ENCODE assay signal across 8 cellular contexts in the genomic region with DNA sequence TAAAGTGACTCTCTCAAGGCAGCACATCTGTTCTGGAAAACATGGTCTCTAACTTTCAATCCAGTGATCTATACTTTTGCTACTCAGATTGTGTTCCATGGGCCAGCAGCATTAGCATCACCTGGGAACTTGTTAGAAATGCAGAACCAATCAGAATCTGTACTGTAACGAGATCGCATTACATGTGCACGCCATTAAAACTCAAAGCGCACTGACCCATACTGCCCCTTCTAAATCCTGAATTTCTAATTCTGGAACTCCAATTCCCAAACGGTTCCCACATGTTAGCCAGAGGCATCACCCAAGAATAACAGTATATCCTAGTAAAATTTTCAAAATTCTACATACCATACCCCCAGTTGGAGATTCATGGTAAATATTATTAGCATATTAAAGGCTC. TPM values are rescaled to one million over a fixed set of nuclear protein-coding genes. Genes with fewer than 3 reads are reported as not detected.
DNase-seq lines count a peak whose midpoint lies in the region; ATAC-seq and TF ChIP-seq lines count a peak whose summit lies in the region.

No MANE protein-coding gene starts in this region.

- H3K36me3 ChIP-seq in left ventricle myocardium inferior (no peaks in the 10 kb centered on the region), mesendoderm (ENCODE audit: control insufficient read depth, insufficient read depth, low read length) (no peaks in the 10 kb centered on the region)

- no peak overlapping the region for H2BK5ac ChIP-seq in mesendoderm (ENCODE audit: low read length)

- intact Hi-C loops in left ventricle myocardium inferior (cut with micrococcal nuclease): no loop called here
- intact Hi-C loops in Right ventricle myocardium inferior (cut with DNase I): loop anchor here (5.0 kb wide), 2 partner anchors 53 to 123 kb away; no protein-coding TSS in a partner anchor

- no peaks in the 10 kb centered on the region for H3K9me3 ChIP-seq in left ventricle myocardium inferior (replicated peaks)

- TF ChIP-seq CTCF in left ventricle myocardium inferior (IDR thresholded peaks at IDR 0.05; ENCODE audit: borderline replicate concordance): no peak
- no peak for TF ChIP-seq CTCF in brain (conservative IDR thresholded peaks at IDR 0.05)
- TF ChIP-seq CTCF in GM13976 (IDR thresholded peaks at IDR 0.05; ENCODE audit: borderline replicate concordance, control extremely low read depth, extremely low read depth, insufficient read depth, missing control alignments): no peak

- H3K36me3 Mint-ChIP-seq in brain: no peaks in the 10 kb centered on the region

- no peak overlapping the region for H4K5ac ChIP-seq in mesendoderm (ENCODE audit: low read length)

- H3K79me1 ChIP-seq in mesendoderm (ENCODE audit: low read length): peaks cover 24% of the 10 kb centered on the region

- no peak for DNase-seq in left ventricle myocardium inferior
- DNase-seq in Right ventricle myocardium inferior (ENCODE audit: missing footprints): no peak
- no peak for DNase-seq in mesendoderm
- DNase-seq in GM13976 (ENCODE audit: low spot score): no peak
- DNase-seq in Ammon's horn (ENCODE audit: low spot score): no peak
- DNase-seq in cortex of kidney (lab: John Stamatoyannopoulos, UW): no peak
- no peak for DNase-seq in stimulated activated CD4-positive, alpha-beta T cell treated with anti-CD3 and anti-CD28 coated beads, Interleukin-2, amount 100 ng/mL, for 48 hours

- H3K27me3 Mint-ChIP-seq in brain: peaks cover 18% of the 10 kb centered on the region

- WGBS in mesendoderm (ENCODE audit: extremely low coverage, insufficient coverage, low lambda C conversion rate): no CpG with 5 or more reads among the region's 5 CpGs

- in situ Hi-C loops in GM13976 (cut with MboI; ENCODE audit: low sequenced_read_pairs, unreplicated experiment): no loop called here

- peaks cover 7% of the 10 kb centered on the region for H3K4me1 Mint-ChIP-seq in brain

- H2BK120ac ChIP-seq in mesendoderm (ENCODE audit: low read depth, low read length): no peak overlapping the region

- H3K4me1 ChIP-seq in left ventricle myocardium inferior (peaks cover 65% of the 10 kb centered on the region), mesendoderm (ENCODE audit: control insufficient read depth, low read depth, low read length) (peaks cover 3% of the 10 kb centered on the region)

- H3K23ac ChIP-seq in mesendoderm (ENCODE audit: low read length): no peak overlapping the region

- H3K4me3 ChIP-seq in left ventricle myocardium inferior (peak overlapping the region; percentile 94), mesendoderm (ENCODE audit: low read length) (no peak overlapping the region)

- no peaks in the 10 kb centered on the region for H3K9me3 Mint-ChIP-seq in brain

- H2AK5ac ChIP-seq in mesendoderm (ENCODE audit: low read length): no peak overlapping the region

- H2BK15ac ChIP-seq in mesendoderm (replicated peaks; ENCODE audit: low read depth): no peak overlapping the region

- H3K27ac Mint-ChIP-seq in brain: peak overlapping the region; percentile 54 to 97 (median 59)

- H3K4me2 ChIP-seq in mesendoderm (ENCODE audit: low read length): peak overlapping the region; percentile 14

- H3K9ac ChIP-seq in mesendoderm (ENCODE audit: low read length): peak overlapping the region; percentile 12

- H3K27ac ChIP-seq in left ventricle myocardium inferior (replicated peaks) (no peak overlapping the region), mesendoderm (ENCODE audit: low read depth, low read length) (no peak overlapping the region)

- no peak for ATAC-seq in Right ventricle myocardium inferior

- H3K56ac ChIP-seq in mesendoderm (ENCODE audit: low read length): no peak overlapping the region

- no peak overlapping the region for H4K8ac ChIP-seq in mesendoderm (ENCODE audit: low read depth, low read length)

- no peak overlapping the region for H3K4me3 Mint-ChIP-seq in brain

- peaks cover 49% of the 10 kb centered on the region for H3K79me2 ChIP-seq in mesendoderm (ENCODE audit: control insufficient read depth, insufficient read depth, low read length)

- H3K18ac ChIP-seq in mesendoderm (ENCODE audit: low read length): no peak overlapping the region

- H3K27me3 ChIP-seq in left ventricle myocardium inferior (ENCODE audit: low read depth): no peaks in the 10 kb centered on the region
- H3K27me3 ChIP-seq in mesendoderm (ENCODE audit: insufficient read depth, low read length, poor library complexity): no peaks in the 10 kb centered on the region

- no peak overlapping the region for H3K4ac ChIP-seq in mesendoderm (ENCODE audit: low read depth, low read length)

RNA-seq across cellular contexts. Expression of a gene that starts 10.5 kb away (rescaled TPM):
- total RNA-seq in left ventricle myocardium inferior (201 TPM), Right ventricle myocardium inferior (182 TPM)
- 403 TPM for polyA plus RNA-seq in brain (ENCODE audit: insufficient read depth, low read depth, low replicate concordance)
- polyA plus RNA-seq in mesendoderm (2013, experiment 1 of 2): 210 TPM
- 193 TPM for polyA plus RNA-seq in mesendoderm (2013, experiment 2 of 2)

RNA-seq across cellular contexts. Expression of a gene that starts 30.8 kb away (rescaled TPM):
- total RNA-seq in left ventricle myocardium inferior (0.82 TPM), Right ventricle myocardium inferior (1.1 TPM)
- 9.9 TPM for polyA plus RNA-seq in brain (ENCODE audit: insufficient read depth, low read depth, low replicate concordance)
- polyA plus RNA-seq in mesendoderm (2013, experiment 1 of 2): 0.34 TPM
- 0.56 TPM for polyA plus RNA-seq in mesendoderm (2013, experiment 2 of 2)

RNA-seq across cellular contexts. Expression of a gene that starts 30.9 kb away (rescaled TPM):
- total RNA-seq in left ventricle myocardium inferior (2.9 TPM), Right ventricle myocardium inferior (3.0 TPM)
- polyA plus RNA-seq in brain (ENCODE audit: insufficient read depth, low read depth, low replicate concordance): 95.5 TPM
- polyA plus RNA-seq in mesendoderm (2013, experiment 1 of 2): 10.1 TPM
- polyA plus RNA-seq in mesendoderm (2013, experiment 2 of 2): 9.9 TPM

RNA-seq across cellular contexts. Expression of a gene that starts 47.4 kb away (rescaled TPM):
- total RNA-seq in left ventricle myocardium inferior (2.3 TPM), Right ventricle myocardium inferior (1.1 TPM)
- 0.37 TPM for polyA plus RNA-seq in brain (ENCODE audit: insufficient read depth, low read depth, low replicate concordance)
- polyA plus RNA-seq in mesendoderm (2013, experiment 1 of 2): 0.34 TPM
- polyA plus RNA-seq in mesendoderm (2013, experiment 2 of 2): 0.21 TPM

RNA-seq across cellular contexts. Expression of a gene that starts 51.1 kb away (rescaled TPM):
- total RNA-seq in left ventricle myocardium inferior: 14.0 TPM
- 16.4 TPM for total RNA-seq in Right ventricle myocardium inferior
- polyA plus RNA-seq in brain (ENCODE audit: insufficient read depth, low read depth, low replicate concordance): 58.0 TPM
- 32.8 TPM for polyA plus RNA-seq in mesendoderm (2013, experiment 1 of 2)
- polyA plus RNA-seq in mesendoderm (2013, experiment 2 of 2): 32.7 TPM
